In the genomic region with DNA sequence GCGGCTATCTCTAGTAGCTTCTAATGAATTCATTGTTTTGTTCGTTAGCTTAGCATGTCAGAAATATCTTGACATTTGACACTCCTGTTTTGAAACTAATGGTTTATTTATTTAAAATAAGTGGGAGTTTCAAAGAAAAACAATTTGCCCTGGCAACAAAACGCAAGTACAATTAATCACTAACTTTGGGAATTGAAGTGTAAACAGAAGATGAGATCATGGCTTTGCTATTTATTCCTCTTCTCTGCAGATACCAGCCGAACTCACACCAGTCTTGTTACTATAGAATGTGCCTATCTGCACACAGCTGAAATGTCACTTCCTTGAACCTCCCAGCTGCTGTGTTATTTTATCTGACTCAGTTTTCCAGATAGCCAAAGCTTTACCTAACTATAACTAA, we compare ENCODE assay signal across 13 cellular contexts. TPM values are rescaled to one million over a fixed set of nuclear protein-coding genes. Genes with fewer than 3 reads are reported as not detected.
A peak's percentile ranks its signal among the peaks of the same experiment; 100 is the strongest.
DNase-seq lines count a peak whose midpoint lies in the region; ATAC-seq and TF ChIP-seq lines count a peak whose summit lies in the region.
"Had no signal": no experiment of that assay in that cellular context is flagged by ENCODE, and none has a peak within 500 bp of the region (broad histone marks: within the 10 kb centered on the region; RNA-seq: fewer than 3 reads in every experiment).

No MANE protein-coding gene starts in this region.

- 23 to 32% (median 27%) methylated on average over 4 of the region's 4 CpGs for WGBS in heart left ventricle, 4 donors

- TF ChIP-seq POLR2A in heart left ventricle (IDR thresholded peaks at IDR 0.05) (no peak), Peyer's patch (IDR thresholded peaks at IDR 0.05) (no peak)

- no peaks in the 10 kb centered on the region for H3K36me3 Mint-ChIP-seq in chondrocyte (ENCODE audit: low read depth)

- H3K4me1 Mint-ChIP-seq in chondrocyte (ENCODE audit: low read depth), result peaks cover 32% of the 10 kb centered on the region

- DNase-seq in heart left ventricle, result no peak
- DNase-seq in cardiac septum (ENCODE audit: low spot score), result no peak
- DNase-seq in chondrocyte (ENCODE audit: low spot score), result no peak
- peak; percentile 15 to 80 for DNase-seq in lung microvascular endothelial cell (ENCODE audit: low read depth in 2 of 2)
- DNase-seq in Peyer's patch, result no peak
- no peak for DNase-seq in NOMO-1 treated with dmso at 0.1 percent for 144 hours (lab: John Stamatoyannopoulos, UW; ENCODE audit: unreplicated experiment)
- no peak for DNase-seq in NCI-H2196 treated with DMSO at 0.1 percent for 48 hours (lab: John Stamatoyannopoulos, UW; ENCODE audit: unreplicated experiment)
- DNase-seq in NCI-H146 treated with DMSO at 0.1 percent for 48 hours (lab: John Stamatoyannopoulos, UW; ENCODE audit: unreplicated experiment), result no peak
- DNase-seq: activated CD4-positive, alpha-beta T cell treated with anti-CD3 and anti-CD28 coated beads, Interleukin-2, amount 50 U/mL, for 1 hour; Karpas-422; mammary epithelial cell; RPMI8226 had no signal

- no peak overlapping the region for H3K4me3 ChIP-seq in heart left ventricle
- no peak overlapping the region for H3K4me3 ChIP-seq in Peyer's patch
- H3K4me3 ChIP-seq: BLaER1 treated with 17β-estradiol and CSF1 and Interleukin-3, amounts not matched to agents 10 nM and 100 nM had no signal

- TF ChIP-seq CTCF in heart left ventricle (IDR thresholded peaks at IDR 0.05) (no peak), chondrocyte (IDR thresholded peaks at IDR 0.05) (no peak), Peyer's patch (IDR thresholded peaks at IDR 0.05) (no peak)

- no peak overlapping the region for H3K4me3 Mint-ChIP-seq in chondrocyte (ENCODE audit: unreplicated experiment)

- H3K4me1 ChIP-seq in heart left ventricle (peaks cover 3 to 40% (median 29%) of the 10 kb centered on the region in 12 donors), Peyer's patch (no peaks in the 10 kb centered on the region)

- intact Hi-C loops in heart left ventricle (cut with DNase I) (no loop called here), cardiac septum (cut with DNase I) (no loop called here)

- H3K9me3 Mint-ChIP-seq in chondrocyte (ENCODE audit: low read depth), result peaks cover 13% of the 10 kb centered on the region

- H3K9me3 ChIP-seq in heart left ventricle (peaks cover 0 to 5% (median under 1%) of the 10 kb centered on the region in 12 donors), Peyer's patch (no peaks in the 10 kb centered on the region)

- H3K27ac Mint-ChIP-seq in chondrocyte (ENCODE audit: unreplicated experiment), result peak overlapping the region; percentile 77

- peak overlapping the region; percentile 21 to 91 (median 67) for H3K27ac ChIP-seq in heart left ventricle
- H3K27ac ChIP-seq in Peyer's patch, result peak overlapping the region in 1 of 4 donors; percentile 19
- H3K27ac ChIP-seq: BLaER1 treated with 17β-estradiol and CSF1 and Interleukin-3, amounts not matched to agents 10 nM and 100 nM had no signal

- H3K27me3 ChIP-seq in heart left ventricle (no peaks in the 10 kb centered on the region), Peyer's patch (no peaks in the 10 kb centered on the region)
- H3K27me3 ChIP-seq: BLaER1 treated with 17β-estradiol and CSF1 and Interleukin-3, amounts not matched to agents 10 nM and 100 nM had no signal

- no peaks in the 10 kb centered on the region for H3K27me3 Mint-ChIP-seq in chondrocyte (ENCODE audit: low read depth)

- H3K36me3 ChIP-seq in heart left ventricle (peaks cover 0 to 32% (median 9%) of the 10 kb centered on the region in 9 donors), Peyer's patch (no peaks in the 10 kb centered on the region)
- H3K36me3 ChIP-seq: BLaER1 treated with 17β-estradiol and CSF1 and Interleukin-3, amounts not matched to agents 10 nM and 100 nM had no signal

- peak in 2 of 4 donors; percentile 31 to 54 for ATAC-seq in heart left ventricle

RNA-seq across cellular contexts. Expression of gene MASP1, which starts 27.5 kb away (rescaled TPM):
- total RNA-seq in heart left ventricle (100 to 1,000 TPM; 120 to 245 (median 173) TPM), cardiac septum (59.7 TPM), chondrocyte (0.34 to 2.0 TPM (median 0.92 TPM) in 3 replicates), lung microvascular endothelial cell (0.40 and 1.7 TPM in 2 replicates), Peyer's patch (1 to 10 TPM in 2 of 4 donors, under 1 TPM in 2; 0.70 to 4.2 (median 1.4) TPM)
- polyA plus RNA-seq in heart left ventricle, result 10 to 100 TPM; 84.1 to 94.6 TPM
- polyA plus RNA-seq: mammary epithelial cell had no signal

Comparison
In these comparisons a context has a peak if more than half of its experiments do, and no peak if none do; other contexts are left out.
1. DNase-seq: peak in lung microvascular endothelial cell (2 of 2); none in heart left ventricle (0 of 5), cardiac septum (single experiment), chondrocyte (single experiment), Peyer's patch (0 of 3), NOMO-1 treated with dmso at 0.1 percent for 144 hours (single experiment), NCI-H2196 treated with DMSO at 0.1 percent for 48 hours (single experiment) and NCI-H146 treated with DMSO at 0.1 percent for 48 hours (single experiment).
2. RNA of gene MASP1, which starts 27.5 kb away (total RNA-seq): 120 to 245 TPM in heart left ventricle and 59.7 TPM in cardiac septum (single experiment); 0.70 to 4.2 TPM in Peyer's patch, 0.34 to 2.0 TPM in chondrocyte and 0.40 to 1.7 TPM in lung microvascular endothelial cell; every median in the first group is over 10 times any median in the second.